8 cellular contexts compared by ENCODE assay signal in genomic region chr9:133389562-133389961, GRCh38. TPM values are rescaled to one million over a fixed set of nuclear protein-coding genes. Genes with fewer than 3 reads are reported as not detected.
"Had no signal": no experiment of that assay in that cellular context is flagged by ENCODE, and none has a peak within 500 bp of the region (broad histone marks: within the 10 kb centered on the region; RNA-seq: fewer than 3 reads in every experiment).

No MANE protein-coding gene starts in this region.

- H3K4me3 ChIP-seq: GM23338, HAP-1, K562 had no signal

- H3K9me3 ChIP-seq: HAP-1 had no signal

- ATAC-seq: GM23338, HCT116, K562 had no signal

- H3K36me3 ChIP-seq: HAP-1 had no signal

- H2AFZ ChIP-seq: GM23338 had no signal

- DNase-seq: HFFc6, IMR-90 had no signal

- H3K4me2 ChIP-seq: GM23338 had no signal

- H3K4me1 ChIP-seq: HAP-1 had no signal

RNA-seq across cellular contexts. Expression of gene STKLD1, which starts 13.4 kb away (rescaled TPM):
- total RNA-seq: GM23338, H1, HT-29 had no signal
